Comparison of ENCODE assay signal across 15 cellular contexts in genomic region chr1:43317817-43318471, GRCh38. TPM values are rescaled to one million over a fixed set of nuclear protein-coding genes. Genes with fewer than 3 reads are reported as not detected.
A peak's percentile ranks its signal among the peaks of the same experiment; 100 is the strongest.
DNase-seq lines count a peak whose midpoint lies in the region; ATAC-seq and TF ChIP-seq lines count a peak whose summit lies in the region.
"Had no signal": no experiment of that assay in that cellular context is flagged by ENCODE, and none has a peak within 500 bp of the region (broad histone marks: within the 10 kb centered on the region; RNA-seq: fewer than 3 reads in every experiment).

No MANE protein-coding gene starts in this region.

- peak; percentile 18 for DNase-seq in activated CD8-positive, alpha-beta T cell treated with anti-CD3 and anti-CD28 coated beads for 36 hours
- DNase-seq in activated CD8-positive, alpha-beta T cell treated with anti-CD3 and anti-CD28 coated beads, Interleukin-2, amount 10 ng/mL, durations not matched to agents 7 days and 5 days: no peak
- DNase-seq in globus pallidus (ENCODE audit: low spot score) (peak; percentile 89), NCI-H2081 (lab: John Stamatoyannopoulos, UW) (no peak)
- no peak for DNase-seq in stimulated activated naive CD8-positive, alpha-beta T cell treated with anti-CD3 and anti-CD28 coated beads, Interleukin-15, amount 100 ng/mL, for 72 hours
- DNase-seq: colonic mucosa, DMS53, gastrocnemius medialis, NCI-H524 treated with DMSO at 0.1 percent for 48 hours, SHP77 treated with DMSO at 0.1 percent for 48 hours had no signal

- no peaks in the 10 kb centered on the region for H3K36me3 Mint-ChIP-seq in activated CD8-positive, alpha-beta T cell treated with anti-CD3 and anti-CD28 coated beads for 36 hours (ENCODE audit: low read depth)
- no peaks in the 10 kb centered on the region for H3K36me3 Mint-ChIP-seq in activated CD8-positive, alpha-beta T cell treated with anti-CD3 and anti-CD28 coated beads, Interleukin-2, amount 10 ng/mL, durations not matched to agents 7 days and 5 days (ENCODE audit: low read depth)

- CTCF ChIA-PET in activated CD8-positive, alpha-beta T cell treated with anti-CD3 and anti-CD28 coated beads for 36 hours (lab: Charles Lee): no interaction called here
- CTCF ChIA-PET in activated CD8-positive, alpha-beta T cell treated with anti-CD3 and anti-CD28 coated beads, Interleukin-2, amount 10 ng/mL, durations not matched to agents 7 days and 5 days (lab: Charles Lee): no interaction called here

- TF ChIP-seq CTCF in activated CD8-positive, alpha-beta T cell treated with anti-CD3 and anti-CD28 coated beads for 36 hours (IDR thresholded peaks at IDR 0.05): no peak

- POLR2A ChIA-PET in activated CD8-positive, alpha-beta T cell treated with anti-CD3 and anti-CD28 coated beads for 36 hours (lab: Charles Lee): no interaction called here
- POLR2A ChIA-PET in activated CD8-positive, alpha-beta T cell treated with anti-CD3 and anti-CD28 coated beads, Interleukin-2, amount 10 ng/mL, durations not matched to agents 7 days and 5 days (lab: Charles Lee): no interaction called here

- H3K27ac Mint-ChIP-seq in activated CD8-positive, alpha-beta T cell treated with anti-CD3 and anti-CD28 coated beads for 36 hours: no peak overlapping the region
- no peak overlapping the region for H3K27ac Mint-ChIP-seq in activated CD8-positive, alpha-beta T cell treated with anti-CD3 and anti-CD28 coated beads, Interleukin-2, amount 10 ng/mL, durations not matched to agents 7 days and 5 days
- H3K27ac Mint-ChIP-seq in stimulated activated naive CD8-positive, alpha-beta T cell treated with anti-CD3 and anti-CD28 coated beads, Interleukin-15, amount 100 ng/mL, for 72 hours: peak overlapping the region; percentile 19 to 91

- intact Hi-C loops in activated CD8-positive, alpha-beta T cell treated with anti-CD3 and anti-CD28 coated beads for 36 hours (cut with micrococcal nuclease): no loop called here

- peaks cover 4% of the 10 kb centered on the region for H3K4me1 Mint-ChIP-seq in activated CD8-positive, alpha-beta T cell treated with anti-CD3 and anti-CD28 coated beads for 36 hours (ENCODE audit: low read depth)
- no peaks in the 10 kb centered on the region for H3K4me1 Mint-ChIP-seq in activated CD8-positive, alpha-beta T cell treated with anti-CD3 and anti-CD28 coated beads, Interleukin-2, amount 10 ng/mL, durations not matched to agents 7 days and 5 days (ENCODE audit: low read depth)
- peaks cover 9% of the 10 kb centered on the region for H3K4me1 Mint-ChIP-seq in stimulated activated naive CD8-positive, alpha-beta T cell treated with anti-CD3 and anti-CD28 coated beads, Interleukin-15, amount 100 ng/mL, for 72 hours

- no peak overlapping the region for H3K4me3 Mint-ChIP-seq in activated CD8-positive, alpha-beta T cell treated with anti-CD3 and anti-CD28 coated beads for 36 hours
- H3K4me3 Mint-ChIP-seq in activated CD8-positive, alpha-beta T cell treated with anti-CD3 and anti-CD28 coated beads, Interleukin-2, amount 10 ng/mL, durations not matched to agents 7 days and 5 days: no peak overlapping the region
- no peak overlapping the region for H3K4me3 Mint-ChIP-seq in stimulated activated naive CD8-positive, alpha-beta T cell treated with anti-CD3 and anti-CD28 coated beads, Interleukin-15, amount 100 ng/mL, for 72 hours

- H3K27me3 Mint-ChIP-seq in activated CD8-positive, alpha-beta T cell treated with anti-CD3 and anti-CD28 coated beads for 36 hours: no peaks in the 10 kb centered on the region
- H3K27me3 Mint-ChIP-seq in activated CD8-positive, alpha-beta T cell treated with anti-CD3 and anti-CD28 coated beads, Interleukin-2, amount 10 ng/mL, durations not matched to agents 7 days and 5 days (ENCODE audit: low read depth): no peaks in the 10 kb centered on the region
- H3K27me3 Mint-ChIP-seq in stimulated activated naive CD8-positive, alpha-beta T cell treated with anti-CD3 and anti-CD28 coated beads, Interleukin-15, amount 100 ng/mL, for 72 hours: no peaks in the 10 kb centered on the region

- ATAC-seq in activated CD8-positive, alpha-beta T cell treated with anti-CD3 and anti-CD28 coated beads for 36 hours: peak; percentile 24
- ATAC-seq in activated CD8-positive, alpha-beta T cell treated with anti-CD3 and anti-CD28 coated beads, Interleukin-2, amount 10 ng/mL, durations not matched to agents 7 days and 5 days: no peak
- no peak for ATAC-seq in stimulated activated naive CD8-positive, alpha-beta T cell treated with anti-CD3 and anti-CD28 coated beads, Interleukin-15, amount 100 ng/mL, for 72 hours
- ATAC-seq in GM21367 (IDR thresholded peaks at IDR 0.05; ENCODE audit: unreplicated experiment): no peak
- ATAC-seq: activated CD4-positive, CD25-positive, alpha-beta regulatory T cell treated with anti-CD3 and anti-CD28 coated beads, Interleukin-2, amount 50 U/mL, for 24 hours; gastrocnemius medialis had no signal

- no peaks in the 10 kb centered on the region for H3K9me3 Mint-ChIP-seq in activated CD8-positive, alpha-beta T cell treated with anti-CD3 and anti-CD28 coated beads for 36 hours
- no peaks in the 10 kb centered on the region for H3K9me3 Mint-ChIP-seq in activated CD8-positive, alpha-beta T cell treated with anti-CD3 and anti-CD28 coated beads, Interleukin-2, amount 10 ng/mL, durations not matched to agents 7 days and 5 days (ENCODE audit: insufficient read depth)
- no peaks in the 10 kb centered on the region for H3K9me3 Mint-ChIP-seq in stimulated activated naive CD8-positive, alpha-beta T cell treated with anti-CD3 and anti-CD28 coated beads, Interleukin-15, amount 100 ng/mL, for 72 hours

RNA-seq across cellular contexts. Expression of gene TIE1, which starts 17.2 kb away (rescaled TPM):
- under 1 TPM in 1 of 2 experiments, not detected in 1; 0.25 TPM for total RNA-seq in activated CD8-positive, alpha-beta T cell treated with anti-CD3 and anti-CD28 coated beads for 36 hours
- 1 to 10 TPM in 1 of 2 experiments, under 1 TPM in 1; 0.53 to 1.3 TPM for total RNA-seq in activated CD8-positive, alpha-beta T cell treated with anti-CD3 and anti-CD28 coated beads, Interleukin-2, amount 10 ng/mL, durations not matched to agents 7 days and 5 days

RNA-seq across cellular contexts. Expression of gene MPL, which starts 19.7 kb away (rescaled TPM):
- total RNA-seq in activated CD8-positive, alpha-beta T cell treated with anti-CD3 and anti-CD28 coated beads for 36 hours: not detected
- not detected for total RNA-seq in activated CD8-positive, alpha-beta T cell treated with anti-CD3 and anti-CD28 coated beads, Interleukin-2, amount 10 ng/mL, durations not matched to agents 7 days and 5 days
- total RNA-seq: gastrocnemius medialis, M059J, renal cortical epithelial cell, urinary bladder had no signal

RNA-seq across cellular contexts. Expression of gene C1orf210, which starts 32.6 kb away (rescaled TPM):
- not detected for total RNA-seq in activated CD8-positive, alpha-beta T cell treated with anti-CD3 and anti-CD28 coated beads for 36 hours
- total RNA-seq in activated CD8-positive, alpha-beta T cell treated with anti-CD3 and anti-CD28 coated beads, Interleukin-2, amount 10 ng/mL, durations not matched to agents 7 days and 5 days: not detected
- total RNA-seq: M059J had no signal

RNA-seq across cellular contexts. Expression of gene CDC20, which starts 40.8 kb away (rescaled TPM):
- total RNA-seq in activated CD8-positive, alpha-beta T cell treated with anti-CD3 and anti-CD28 coated beads for 36 hours: 100 to 1,000 TPM; 160 to 167 TPM
- 100 to 1,000 TPM; 214 to 232 TPM for total RNA-seq in activated CD8-positive, alpha-beta T cell treated with anti-CD3 and anti-CD28 coated beads, Interleukin-2, amount 10 ng/mL, durations not matched to agents 7 days and 5 days

RNA-seq across cellular contexts. Expression of gene TMEM125, which starts 48.2 kb away (rescaled TPM):
- under 1 TPM in 1 of 2 experiments, not detected in 1; 0.81 TPM for total RNA-seq in activated CD8-positive, alpha-beta T cell treated with anti-CD3 and anti-CD28 coated beads for 36 hours
- total RNA-seq in activated CD8-positive, alpha-beta T cell treated with anti-CD3 and anti-CD28 coated beads, Interleukin-2, amount 10 ng/mL, durations not matched to agents 7 days and 5 days: not detected
- total RNA-seq: gastrocnemius medialis, M059J had no signal

Comparison
In these comparisons a context has a peak if more than half of its experiments do, and no peak if none do; other contexts are left out.
1. DNase-seq: peak in activated CD8-positive, alpha-beta T cell treated with anti-CD3 and anti-CD28 coated beads for 36 hours (single experiment) and globus pallidus (single experiment); none in activated CD8-positive, alpha-beta T cell treated with anti-CD3 and anti-CD28 coated beads, Interleukin-2, amount 10 ng/mL, durations not matched to agents 7 days and 5 days (single experiment), stimulated activated naive CD8-positive, alpha-beta T cell treated with anti-CD3 and anti-CD28 coated beads, Interleukin-15, amount 100 ng/mL, for 72 hours (0 of 2) and NCI-H2081 (0 of 2).
2. H3K27ac Mint-ChIP-seq: peak in stimulated activated naive CD8-positive, alpha-beta T cell treated with anti-CD3 and anti-CD28 coated beads, Interleukin-15, amount 100 ng/mL, for 72 hours (2 of 2); none in activated CD8-positive, alpha-beta T cell treated with anti-CD3 and anti-CD28 coated beads for 36 hours (single experiment) and activated CD8-positive, alpha-beta T cell treated with anti-CD3 and anti-CD28 coated beads, Interleukin-2, amount 10 ng/mL, durations not matched to agents 7 days and 5 days (single experiment).